1 cellular context compared by ENCODE assay signal in genomic region chr14:21024668-21025373, GRCh38.
TF ChIP-seq lines count a peak whose summit lies in the region.

Gene NDRG2, minus strand, starts transcription at chr14:21025061. Its CDS starts 1,746 bp downstream, at chr14:21023315.

TF ChIP-seq in HepG2, 621 proteins besides CTCF, POLR2A, EP300 and RAD21 (continued from another document and continues in another):
- TF ChIP-seq PAXIP1 (CRISPR knock-in tag; conservative IDR thresholded peaks at IDR 0.05) = peak; percentile 54; the same call in 1 of the 2 replicates
- peak; percentile 88 for TF ChIP-seq GFI1 (CRISPR knock-in tag; IDR thresholded peaks at IDR 0.05; ENCODE audit: borderline replicate concordance)
- TF ChIP-seq AKAP8 (CRISPR knock-in tag; IDR thresholded peaks at IDR 0.05) = 0 out of 2 replicates have a peak, but pooled peaks have one; percentile 24
- TF ChIP-seq ZNF879 (CRISPR knock-in tag; IDR thresholded peaks at IDR 0.05) = peak; percentile 82; the same call in 1 of the 2 replicates
- 0 out of 2 replicates have a peak, but pooled peaks have one; percentile 57 for TF ChIP-seq ZSCAN31 (CRISPR knock-in tag; IDR thresholded peaks at IDR 0.05; ENCODE audit: low read depth)
- peak; percentile 82; the same call in 1 of the 2 replicates for TF ChIP-seq CENPT (CRISPR knock-in tag; IDR thresholded peaks at IDR 0.05; ENCODE audit: low read depth)
- no peak for TF ChIP-seq ZKSCAN5 (CRISPR knock-in tag; IDR thresholded peaks at IDR 0.05)
- TF ChIP-seq NFKBIZ (CRISPR knock-in tag; IDR thresholded peaks at IDR 0.05) = 0 out of 2 replicates have a peak, but pooled peaks have one; percentile 35
- TF ChIP-seq ZNF333 (CRISPR knock-in tag; IDR thresholded peaks at IDR 0.05; ENCODE audit: borderline replicate concordance) = peak; percentile 94; the same call in 1 of the 2 replicates
- peak; percentile 95; the same call in 1 of the 2 replicates for TF ChIP-seq ZNF235 (CRISPR knock-in tag; IDR thresholded peaks at IDR 0.05; ENCODE audit: borderline replicate concordance)
- no peak for TF ChIP-seq RFXANK (CRISPR knock-in tag; IDR thresholded peaks at IDR 0.05)
- no peak for TF ChIP-seq DNMT3B (CRISPR knock-in tag; conservative IDR thresholded peaks at IDR 0.05)
- no peak for TF ChIP-seq ZNF552 (CRISPR knock-in tag; IDR thresholded peaks at IDR 0.05; ENCODE audit: borderline replicate concordance)
- peak; percentile 51 for TF ChIP-seq ZNF770 (CRISPR knock-in tag; IDR thresholded peaks at IDR 0.05)
- 0 out of 2 replicates have a peak, but pooled peaks have one; percentile 45 for TF ChIP-seq IRF2 (CRISPR knock-in tag; IDR thresholded peaks at IDR 0.05)
- TF ChIP-seq NONO (IDR thresholded peaks at IDR 0.05) = no peak
- TF ChIP-seq NONO (CRISPR knock-in tag; conservative IDR thresholded peaks at IDR 0.05) = peak; percentile 63; the same call in 1 of the 2 replicates
- no peak; the same call in 1 of the 2 replicates for TF ChIP-seq NAIF1 (CRISPR knock-in tag; IDR thresholded peaks at IDR 0.05; ENCODE audit: borderline replicate concordance)
- TF ChIP-seq NKX3-1 (CRISPR knock-in tag; IDR thresholded peaks at IDR 0.05) = 0 out of 2 replicates have a peak, but pooled peaks have one; percentile 77
- TF ChIP-seq CBFB (CRISPR knock-in tag; IDR thresholded peaks at IDR 0.05) = 0 out of 2 replicates have a peak, but pooled peaks have one; percentile 79
- TF ChIP-seq FOXK1 (CRISPR knock-in tag; IDR thresholded peaks at IDR 0.05; ENCODE audit: borderline replicate concordance, low read depth) = peak; percentile 49; the same call in 1 of the 2 replicates
- TF ChIP-seq ZNF709 (CRISPR knock-in tag; IDR thresholded peaks at IDR 0.05) = 0 out of 2 replicates have a peak, but pooled peaks have one; percentile 12
- TF ChIP-seq ZFP91 (CRISPR knock-in tag; IDR thresholded peaks at IDR 0.05; ENCODE audit: borderline replicate concordance) = peak; percentile 87
- TF ChIP-seq NFATC3 (CRISPR knock-in tag; IDR thresholded peaks at IDR 0.05) = no peak
- 0 out of 2 replicates have a peak, but pooled peaks have one; percentile 35 for TF ChIP-seq GATAD1 (CRISPR knock-in tag; IDR thresholded peaks at IDR 0.05)
- no peak for TF ChIP-seq GZF1 (CRISPR knock-in tag; IDR thresholded peaks at IDR 0.05)
- no peak for TF ChIP-seq ZFP37 (CRISPR knock-in tag; IDR thresholded peaks at IDR 0.05; ENCODE audit: borderline replicate concordance)
- no peak for TF ChIP-seq KAT2B (IDR thresholded peaks at IDR 0.05; ENCODE audit: borderline replicate concordance, low read depth, low read length)
- 0 out of 2 replicates have a peak, but pooled peaks have one; percentile 9 for TF ChIP-seq ZKSCAN1 (IDR thresholded peaks at IDR 0.05; ENCODE audit: low read length)
- peak; percentile 80; the same call in 1 of the 2 replicates for TF ChIP-seq KDM3A (CRISPR knock-in tag; IDR thresholded peaks at IDR 0.05; ENCODE audit: low read depth)
- TF ChIP-seq HOXA7 (CRISPR knock-in tag; IDR thresholded peaks at IDR 0.05) = no peak
- TF ChIP-seq ATF1 (CRISPR knock-in tag; IDR thresholded peaks at IDR 0.05) = no peak
- no peak for TF ChIP-seq PPARG (CRISPR knock-in tag; conservative IDR thresholded peaks at IDR 0.05)
- TF ChIP-seq RNF219 (CRISPR knock-in tag; IDR thresholded peaks at IDR 0.05) = no peak
- TF ChIP-seq KDM6A (CRISPR knock-in tag; IDR thresholded peaks at IDR 0.05; ENCODE audit: low read depth) = no peak
- TF ChIP-seq ZNF232 (CRISPR knock-in tag; IDR thresholded peaks at IDR 0.05; ENCODE audit: borderline replicate concordance) = peak; percentile 72; the same call in 1 of the 2 replicates
- TF ChIP-seq GMEB2 (CRISPR knock-in tag; IDR thresholded peaks at IDR 0.05; ENCODE audit: low read depth) = no peak
- TF ChIP-seq E2F2 (CRISPR knock-in tag; IDR thresholded peaks at IDR 0.05; ENCODE audit: borderline replicate concordance) = 0 out of 2 replicates have a peak, but pooled peaks have one; percentile 27
- TF ChIP-seq SCMH1 (CRISPR knock-in tag; IDR thresholded peaks at IDR 0.05; ENCODE audit: borderline replicate concordance) = no peak
- TF ChIP-seq HNF1A (IDR thresholded peaks at IDR 0.05; ENCODE audit: low read depth) = no peak
- no peak for TF ChIP-seq HNF1A (CRISPR knock-in tag; IDR thresholded peaks at IDR 0.05; ENCODE audit: borderline replicate concordance)
- peak; percentile 69 for TF ChIP-seq ZNF563 (CRISPR knock-in tag; IDR thresholded peaks at IDR 0.05)
- TF ChIP-seq TP53 (CRISPR knock-in tag; conservative IDR thresholded peaks at IDR 0.05) = peak; percentile 84; the same call in 1 of the 2 replicates
- no peak for TF ChIP-seq PTBP1 (IDR thresholded peaks at IDR 0.05; ENCODE audit: low read depth, low read length, poor library complexity, severe bottlenecking)
- no peak for TF ChIP-seq TIGD3 (CRISPR knock-in tag; IDR thresholded peaks at IDR 0.05; ENCODE audit: borderline replicate concordance)
- TF ChIP-seq ZNF34 (CRISPR knock-in tag; IDR thresholded peaks at IDR 0.05; ENCODE audit: borderline replicate concordance) = no peak
- peak; percentile 69; the same call in 1 of the 2 replicates for TF ChIP-seq PITX1 (CRISPR knock-in tag; IDR thresholded peaks at IDR 0.05)
- TF ChIP-seq REPIN1 (CRISPR knock-in tag; IDR thresholded peaks at IDR 0.05; ENCODE audit: borderline replicate concordance, low read depth) = no peak
- TF ChIP-seq THYN1 (CRISPR knock-in tag; IDR thresholded peaks at IDR 0.05; ENCODE audit: borderline replicate concordance, low read depth) = no peak
